Comparison of ENCODE assay signal across 1 cellular context in genomic region chr1:19311931-19312781, GRCh38.
TF ChIP-seq lines count a peak whose summit lies in the region.

Gene AKR7A2, minus strand, starts transcription at chr1:19312144. Its CDS starts 20 bp downstream, at chr1:19312124.
Gene SLC66A1, plus strand, starts transcription at chr1:19312326. Its CDS starts 5,352 bp downstream, at chr1:19317678.

TF ChIP-seq in K562, 482 proteins besides CTCF, POLR2A, EP300 and RAD21 (continued from another document and continues in another):
- peak; percentile 40 for TF ChIP-seq HCFC1 (IDR thresholded peaks at IDR 0.05; ENCODE audit: low read depth, low read length)
- TF ChIP-seq ZFP91 (CRISPR knock-in tag; IDR thresholded peaks at IDR 0.05): no peak
- TF ChIP-seq TBP (optimal IDR thresholded peaks at IDR 0.05; ENCODE audit: low read depth, low read length): peak; percentile 78
- no peak for TF ChIP-seq ZNF384 (IDR thresholded peaks at IDR 0.05; ENCODE audit: low read depth, low read length)
- no peak for TF ChIP-seq ARHGAP35 (IDR thresholded peaks at IDR 0.05; ENCODE audit: partially characterized antibody)
- TF ChIP-seq ZNF764 (CRISPR knock-in tag; IDR thresholded peaks at IDR 0.05; ENCODE audit: low read depth): no peak
- peak; percentile 94 for TF ChIP-seq ZNF511 (CRISPR knock-in tag; IDR thresholded peaks at IDR 0.05)
- TF ChIP-seq ZNF133 (CRISPR knock-in tag; IDR thresholded peaks at IDR 0.05): no peak
- no peak for TF ChIP-seq MLLT1 (IDR thresholded peaks at IDR 0.05)
- TF ChIP-seq ZNF740 (CRISPR knock-in tag; IDR thresholded peaks at IDR 0.05): peak; percentile 76
- no peak; a peak in 1 of 4 replicates for TF ChIP-seq ZNF740 (tag; IDR thresholded peaks at IDR 0.05)
- no peak for TF ChIP-seq E2F8 (IDR thresholded peaks at IDR 0.05; ENCODE audit: low read depth, partially characterized antibody)
- TF ChIP-seq ZNF253 (CRISPR knock-in tag; conservative IDR thresholded peaks at IDR 0.05): no peak
- no peak for TF ChIP-seq ID3 (CRISPR knock-in tag; IDR thresholded peaks at IDR 0.05)
- TF ChIP-seq ID3 (tag; IDR thresholded peaks at IDR 0.05): peak; percentile 65; the same call in 1 of the 2 replicates
- TF ChIP-seq CREB1 (IDR thresholded peaks at IDR 0.05): peak; percentile 65
- peak; percentile 56; the same call in 1 of the 2 replicates for TF ChIP-seq CREB1 (CRISPR knock-in tag; IDR thresholded peaks at IDR 0.05)
- TF ChIP-seq NELFE (IDR thresholded peaks at IDR 0.05; ENCODE audit: insufficient read depth, insufficient read length): no peak
- no peak for TF ChIP-seq PHF20 (IDR thresholded peaks at IDR 0.05; ENCODE audit: partially characterized antibody)
- no peak for TF ChIP-seq NFATC3 (IDR thresholded peaks at IDR 0.05)
- TF ChIP-seq PCBP1 (IDR thresholded peaks at IDR 0.05; ENCODE audit: low read depth, low read length, poor library complexity, severe bottlenecking): peak; percentile 91
- 0 out of 2 replicates have a peak, but pooled peaks have one; percentile 23 for TF ChIP-seq ZNF830 (CRISPR knock-in tag; IDR thresholded peaks at IDR 0.05)
- no peak for TF ChIP-seq ZNF143 (CRISPR knock-in tag; IDR thresholded peaks at IDR 0.05)
- peak; percentile 66 for TF ChIP-seq NFE2 (IDR thresholded peaks at IDR 0.05; ENCODE audit: low read depth)
- TF ChIP-seq ZNF274 (IDR thresholded peaks at IDR 0.05; ENCODE audit: borderline replicate concordance, low read depth, low read length): no peak; the same call in 1 of the 2 replicates
- no peak for TF ChIP-seq CCAR2 (IDR thresholded peaks at IDR 0.05; ENCODE audit: low read depth, low read length)
- TF ChIP-seq ATF4 (CRISPR knock-in tag; IDR thresholded peaks at IDR 0.05): no peak
- no peak for TF ChIP-seq IFI16 (CRISPR knock-in tag; IDR thresholded peaks at IDR 0.05)
- no peak for TF ChIP-seq ZNF551 (CRISPR knock-in tag; IDR thresholded peaks at IDR 0.05)
- peak; percentile 81 for TF ChIP-seq RBM25 (IDR thresholded peaks at IDR 0.05; ENCODE audit: low read depth, low read length, severe bottlenecking)
- TF ChIP-seq EWSR1 (IDR thresholded peaks at IDR 0.05; ENCODE audit: borderline replicate concordance, low read depth, partially characterized antibody): no peak
- no peak for TF ChIP-seq NR2F6 (CRISPR knock-in tag; IDR thresholded peaks at IDR 0.05)
- no peak for TF ChIP-seq CHAMP1 (IDR thresholded peaks at IDR 0.05)
- 0 out of 2 replicates have a peak, but pooled peaks have one; percentile 9 for TF ChIP-seq SOX6 (IDR thresholded peaks at IDR 0.05)
- peak; percentile 76; the same call in 1 of the 2 replicates for TF ChIP-seq NR3C1 (CRISPR knock-in tag; IDR thresholded peaks at IDR 0.05)
- TF ChIP-seq KDM1A (IDR thresholded peaks at IDR 0.05): no peak
- TF ChIP-seq ZNF584 (CRISPR knock-in tag; IDR thresholded peaks at IDR 0.05; ENCODE audit: low read depth): no peak
- TF ChIP-seq HMGXB4 (CRISPR knock-in tag; IDR thresholded peaks at IDR 0.05): peak; percentile 47; the same call in 1 of the 2 replicates
- peak in 1 of 2 experiments; percentile 8; a peak in 1 of 4 replicates for TF ChIP-seq TBL1XR1 (IDR thresholded peaks at IDR 0.05; ENCODE audit: low read length in 2 of 2)
- peak; percentile 79 for TF ChIP-seq SMARCE1 (IDR thresholded peaks at IDR 0.05)
- TF ChIP-seq ZFP30 (CRISPR knock-in tag; IDR thresholded peaks at IDR 0.05; ENCODE audit: borderline replicate concordance): no peak
- TF ChIP-seq BCL6 (CRISPR knock-in tag; IDR thresholded peaks at IDR 0.05): no peak
- no peak for TF ChIP-seq ZNF140 (CRISPR knock-in tag; IDR thresholded peaks at IDR 0.05)
- TF ChIP-seq HEY1 (CRISPR knock-in tag; IDR thresholded peaks at IDR 0.05; ENCODE audit: borderline replicate concordance): no peak
- peak; percentile 80 for TF ChIP-seq ZBTB17 (CRISPR knock-in tag; IDR thresholded peaks at IDR 0.05)
- peak; percentile 80 for TF ChIP-seq ZNF592 (IDR thresholded peaks at IDR 0.05)
- peak; percentile 73; the same call in 1 of the 2 replicates for TF ChIP-seq DMBX1 (CRISPR knock-in tag; IDR thresholded peaks at IDR 0.05; ENCODE audit: borderline replicate concordance)
